In genomic region chr14:102694530-102695171, GRCh38 we compare ENCODE assay signal across 8 cellular contexts.
DNase-seq lines count a peak whose midpoint lies in the region; ATAC-seq and TF ChIP-seq lines count a peak whose summit lies in the region.

No MANE protein-coding gene starts in this region.

- in situ Hi-C loops in T47D (cut with HindIII; ENCODE audit: low pct_unique_long_range_greater_than_20kb, low sequenced_read_pairs) = no loop called here

- no peak for ATAC-seq in GM18505 (IDR thresholded peaks at IDR 0.05; ENCODE audit: unreplicated experiment)

- DNase-seq in activated gamma-delta T cell treated with Interleukin-2 at 50 U/mL for 16 hours = peak; percentile 54
- no peak for DNase-seq in activated gamma-delta T cell (lab: John Stamatoyannopoulos, UW)
- DNase-seq in NCI-H187 treated with DMSO at 0.1 percent for 48 hours (lab: John Stamatoyannopoulos, UW) = peak; percentile 14
- DNase-seq in T-helper 9 cell = peak; percentile 34
- DNase-seq in T47D (ENCODE audit: low read depth in 1 of 2, low spot score in 1 of 2) = peak; percentile 60 to 86
- peak; percentile 95 for DNase-seq in inferior parietal cortex (ENCODE audit: extremely low spot score)
- DNase-seq in stimulated activated CD4-positive, alpha-beta T cell treated with anti-CD3 and anti-CD28 coated beads, Interleukin-15, amount 100 ng/mL, for 48 hours (ENCODE audit: low read depth in 2 of 2) = peak; percentile 7 to 43

- no peak for TF ChIP-seq POLR2A in GM18505 (IDR thresholded peaks at IDR 0.05; ENCODE audit: borderline replicate concordance, extremely low read depth, insufficient read depth, insufficient read length)
